In the genomic region with DNA sequence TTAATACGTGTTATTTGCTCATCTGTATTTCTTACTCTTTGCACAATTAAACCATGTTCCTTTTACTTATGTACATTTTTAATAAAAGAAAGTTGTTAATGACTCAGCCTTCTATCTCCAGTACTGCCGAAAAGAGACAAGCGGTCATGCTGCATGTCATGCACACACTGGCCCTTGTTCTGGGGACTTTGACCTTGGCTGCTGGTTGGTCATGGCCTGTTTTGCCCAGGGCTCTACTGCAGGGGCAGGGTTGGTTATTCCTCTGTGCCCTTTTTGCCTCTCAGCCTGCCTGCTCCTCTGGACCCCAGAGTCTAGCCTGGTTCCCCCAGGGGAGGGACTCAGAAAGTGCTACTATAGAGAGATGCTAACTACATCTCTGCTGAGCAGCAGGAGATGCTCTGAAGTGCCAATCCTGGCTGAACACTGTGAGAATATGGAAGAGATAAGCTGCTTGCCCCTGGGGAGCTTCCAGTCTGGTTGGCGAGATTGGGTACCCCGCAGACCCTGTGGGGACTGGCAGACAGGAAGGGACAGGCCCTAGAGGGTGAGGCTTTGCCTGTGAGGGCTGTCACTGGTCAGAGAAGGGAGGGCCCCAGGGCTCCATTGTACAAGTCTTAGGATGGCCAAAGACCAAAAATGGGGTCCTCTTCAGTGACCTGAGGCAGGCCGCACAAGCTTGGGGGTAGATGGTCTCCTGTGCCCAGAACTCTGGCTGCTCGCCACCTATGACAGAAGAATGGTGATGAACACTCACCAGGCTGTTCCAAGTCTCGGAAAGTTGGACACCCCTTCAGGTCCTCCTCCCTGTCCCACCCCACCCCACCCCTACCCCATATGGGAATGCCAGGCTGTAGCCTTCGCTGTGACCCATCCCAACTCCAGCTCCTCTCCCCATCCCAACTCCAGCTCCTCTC, we compare ENCODE assay signal across 10 cellular contexts. TPM values are rescaled to one million over a fixed set of nuclear protein-coding genes. Genes with fewer than 3 reads are reported as not detected.
DNase-seq lines count a peak whose midpoint lies in the region; ATAC-seq and TF ChIP-seq lines count a peak whose summit lies in the region.
"Had no signal": no experiment of that assay in that cellular context is flagged by ENCODE, and none has a peak within 500 bp of the region (broad histone marks: within the 10 kb centered on the region; RNA-seq: fewer than 3 reads in every experiment).

No MANE protein-coding gene starts in this region.

- in situ Hi-C loops in brain microvascular endothelial cell (cut with HindIII; ENCODE audit: low pct_ligation_motif_present, low sequenced_read_pairs), result no loop called here

- H3K9me3 Mint-ChIP-seq in IgD-negative memory B cell, result no peaks in the 10 kb centered on the region
- H3K9me3 Mint-ChIP-seq in activated T-cell treated with anti-CD3 and anti-CD28 coated beads, Interleukin-2, amount 50 U/mL, for 72 hours, result no peaks in the 10 kb centered on the region
- H3K9me3 Mint-ChIP-seq: neural progenitor cell had no signal

- intact Hi-C loops in sciatic nerve (cut with DNase I), result no loop called here

- no peaks in the 10 kb centered on the region for H3K9me3 ChIP-seq in hepatocyte (ENCODE audit: low read depth)

- no peak overlapping the region for H2AFZ ChIP-seq in hepatocyte

- H3K36me3 ChIP-seq in hepatocyte (replicated peaks; ENCODE audit: insufficient read depth, low read depth) (no peaks in the 10 kb centered on the region), brain microvascular endothelial cell (replicated peaks) (no peaks in the 10 kb centered on the region)
- H3K36me3 ChIP-seq: neural progenitor cell had no signal

- no peaks in the 10 kb centered on the region for H4K20me1 ChIP-seq in hepatocyte (ENCODE audit: insufficient read depth, poor library complexity, severe bottlenecking)

- H3K27me3 Mint-ChIP-seq in IgD-negative memory B cell, result no peaks in the 10 kb centered on the region
- no peaks in the 10 kb centered on the region for H3K27me3 Mint-ChIP-seq in activated T-cell treated with anti-CD3 and anti-CD28 coated beads, Interleukin-2, amount 50 U/mL, for 72 hours (ENCODE audit: low read depth)

- H3K4me3 Mint-ChIP-seq in IgD-negative memory B cell, result peak overlapping the region in 3 of 4 donors; percentile 43 to 80 (median 75)
- H3K4me3 Mint-ChIP-seq in activated T-cell treated with anti-CD3 and anti-CD28 coated beads, Interleukin-2, amount 50 U/mL, for 72 hours, result no peak overlapping the region
- H3K4me3 Mint-ChIP-seq: neural progenitor cell had no signal

- TF ChIP-seq CTCF in hepatocyte (IDR thresholded peaks at IDR 0.05; ENCODE audit: poor library complexity), result no peak
- TF ChIP-seq CTCF in brain microvascular endothelial cell (IDR thresholded peaks at IDR 0.05; ENCODE audit: low read depth, low read length, missing control alignments), result no peak

- WGBS in hepatocyte (ENCODE audit: low lambda C conversion rate, missing lambda C conversion rate), result 84% methylated on average over 7 of the region's 9 CpGs

- H3K79me2 ChIP-seq in hepatocyte, result no peaks in the 10 kb centered on the region

- H3K9me2 ChIP-seq in hepatocyte (replicated peaks; ENCODE audit: insufficient read depth), result no peaks in the 10 kb centered on the region

- H3K4me1 Mint-ChIP-seq in IgD-negative memory B cell, result peaks cover 60 to 69% (median 61%) of the 10 kb centered on the region in 3 donors
- peaks cover 85% of the 10 kb centered on the region for H3K4me1 Mint-ChIP-seq in activated T-cell treated with anti-CD3 and anti-CD28 coated beads, Interleukin-2, amount 50 U/mL, for 72 hours (ENCODE audit: low read depth)

- DNase-seq in activated T-cell treated with anti-CD3 and anti-CD28 coated beads, Interleukin-2, amount 50 U/mL, for 72 hours, result no peak
- DNase-seq in hepatocyte (ENCODE audit: low spot score) (peak; percentile 62), sciatic nerve (ENCODE audit: low spot score) (peak; percentile 52), NAMALWA (ENCODE audit: low spot score) (no peak), brain microvascular endothelial cell (no peak)
- DNase-seq in effector CD4-positive, alpha-beta T cell, result no peak
- DNase-seq: activated gamma-delta T cell treated with Interleukin-2 at 50 U/mL for 16 hours, NCI-H1417 treated with DMSO at 0.1 percent for 48 hours had no signal

- H3K4me1 ChIP-seq in hepatocyte (ENCODE audit: insufficient read depth), result peaks cover 55% of the 10 kb centered on the region
- H3K4me1 ChIP-seq: neural progenitor cell had no signal

- H3K27ac ChIP-seq in hepatocyte, result peak overlapping the region; percentile 90
- H3K27ac ChIP-seq in brain microvascular endothelial cell, result no peak overlapping the region
- H3K27ac ChIP-seq: neural progenitor cell had no signal

- no peaks in the 10 kb centered on the region for H3K27me3 ChIP-seq in hepatocyte
- no peaks in the 10 kb centered on the region for H3K27me3 ChIP-seq in brain microvascular endothelial cell (replicated peaks)
- H3K27me3 ChIP-seq: neural progenitor cell had no signal

- peaks cover 1% of the 10 kb centered on the region for H3K36me3 Mint-ChIP-seq in IgD-negative memory B cell
- peaks cover 0 to 3% of the 10 kb centered on the region in 2 donors for H3K36me3 Mint-ChIP-seq in activated T-cell treated with anti-CD3 and anti-CD28 coated beads, Interleukin-2, amount 50 U/mL, for 72 hours (ENCODE audit: insufficient read depth in 2 of 2)
- H3K36me3 Mint-ChIP-seq: neural progenitor cell had no signal

- peak overlapping the region; percentile 21 for H3K4me2 ChIP-seq in hepatocyte
- H3K4me2 ChIP-seq: neural progenitor cell had no signal

- H3K27ac Mint-ChIP-seq in IgD-negative memory B cell, result peak overlapping the region; percentile 88 to 95 (median 94)
- peak overlapping the region; percentile 73 for H3K27ac Mint-ChIP-seq in activated T-cell treated with anti-CD3 and anti-CD28 coated beads, Interleukin-2, amount 50 U/mL, for 72 hours
- H3K27ac Mint-ChIP-seq: neural progenitor cell had no signal

- ATAC-seq in activated T-cell treated with anti-CD3 and anti-CD28 coated beads, Interleukin-2, amount 50 U/mL, for 72 hours (replicated peaks in 1 of 2), result no peak
- no peak for ATAC-seq in sciatic nerve

- no peak overlapping the region for H3K4me3 ChIP-seq in hepatocyte
- H3K4me3 ChIP-seq in brain microvascular endothelial cell (ENCODE audit: low read depth, low read length), result no peak overlapping the region
- H3K4me3 ChIP-seq: neural progenitor cell had no signal

RNA-seq across cellular contexts. Expression of a gene that starts 14.4 kb away (rescaled TPM):
- polyA plus RNA-seq in IgD-negative memory B cell (207 TPM), hepatocyte (35.8 and 44.8 TPM in 2 replicates)
- total RNA-seq in activated T-cell treated with anti-CD3 and anti-CD28 coated beads, Interleukin-2, amount 50 U/mL, for 72 hours, result 100 to 1,000 TPM; 212 to 226 TPM
- total RNA-seq in hepatocyte (25.6 and 30.9 TPM in 2 replicates), sciatic nerve (52.2 TPM)

Comparison
In these comparisons a context has a peak if more than half of its experiments do, and no peak if none do; other contexts are left out.
1. H3K4me3 Mint-ChIP-seq: peak in IgD-negative memory B cell (3 of 4); none in activated T-cell treated with anti-CD3 and anti-CD28 coated beads, Interleukin-2, amount 50 U/mL, for 72 hours (0 of 2).
2. DNase-seq: peak in hepatocyte (single experiment) and sciatic nerve (single experiment); none in activated T-cell treated with anti-CD3 and anti-CD28 coated beads, Interleukin-2, amount 50 U/mL, for 72 hours (0 of 2), effector CD4-positive, alpha-beta T cell (single experiment), NAMALWA (single experiment) and brain microvascular endothelial cell (single experiment).